ENCODE assay signal across 8 cellular contexts in the genomic region with DNA sequence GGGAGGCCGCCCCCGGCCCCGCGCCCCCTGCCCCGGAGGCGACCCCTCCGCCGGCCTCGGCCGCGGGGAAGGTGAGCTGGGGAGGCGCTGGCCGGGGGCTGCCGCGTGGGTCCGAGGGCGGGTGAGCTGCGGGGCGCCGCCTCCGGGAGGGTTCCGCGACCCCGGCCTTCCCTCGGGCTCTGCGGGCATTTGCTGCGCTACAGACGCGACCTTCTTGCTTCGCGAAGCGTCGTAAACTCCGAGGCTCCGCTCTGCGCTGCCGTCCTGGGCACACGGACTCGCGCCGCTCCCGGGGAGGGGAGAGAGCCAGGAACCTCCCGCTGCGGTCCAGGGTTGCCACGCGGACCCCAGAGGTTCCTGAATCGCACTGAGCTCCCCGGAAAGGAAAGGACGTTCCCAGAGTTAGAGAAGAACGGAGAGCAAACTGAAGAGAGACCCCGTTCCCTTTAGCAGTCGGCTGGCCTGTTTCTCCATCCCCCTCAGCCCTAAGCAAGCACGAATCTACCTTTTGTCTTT. TPM values are rescaled to one million over a fixed set of nuclear protein-coding genes. Genes with fewer than 3 reads are reported as not detected.
A peak's percentile ranks its signal among the peaks of the same experiment; 100 is the strongest.
DNase-seq lines count a peak whose midpoint lies in the region; ATAC-seq and TF ChIP-seq lines count a peak whose summit lies in the region.

No MANE protein-coding gene starts in this region.

- H3K4me2 ChIP-seq in skeletal muscle satellite cell (ENCODE audit: low read length) = peak overlapping the region; percentile 93

- peak; percentile 13 for ATAC-seq in HG03108 (IDR thresholded peaks at IDR 0.05; ENCODE audit: unreplicated experiment)
- ATAC-seq in WTC11 = peak; percentile 36
- peak; percentile 25 to 40 for ATAC-seq in left cardiac atrium

- H3K27me3 Mint-ChIP-seq in activated CD4-positive, alpha-beta T cell treated with anti-CD3 and anti-CD28 coated beads, Interleukin-2, amount 10 ng/mL, durations not matched to agents 24 days and 14 days = no peaks in the 10 kb centered on the region
- peaks cover 4% of the 10 kb centered on the region; the same call in 1 of the 2 replicates for H3K27me3 Mint-ChIP-seq in WTC11 (ENCODE audit: low read depth)

- intact Hi-C loops in activated CD4-positive, alpha-beta T cell treated with anti-CD3 and anti-CD28 coated beads, Interleukin-2, amount 10 ng/mL, durations not matched to agents 24 days and 14 days (cut with micrococcal nuclease) = loop anchor here (5.0 kb wide), 1 partner anchor 137 kb away; no protein-coding TSS in a partner anchor
- intact Hi-C loops in left cardiac atrium (cut with DNase I) = no loop called here

- no peaks in the 10 kb centered on the region for H3K9me3 Mint-ChIP-seq in activated CD4-positive, alpha-beta T cell treated with anti-CD3 and anti-CD28 coated beads, Interleukin-2, amount 10 ng/mL, durations not matched to agents 24 days and 14 days
- H3K9me3 Mint-ChIP-seq in WTC11 = no peaks in the 10 kb centered on the region

- H3K4me3 ChIP-seq in skeletal muscle satellite cell (ENCODE audit: low read length) = peak overlapping the region; percentile 93

- CTCF ChIA-PET in WTC11 (lab: Charles Lee) = interaction anchor here (1.0 to 3.1 kb wide), 5 partner anchors 9 to 200 kb away, joined by 3 to 17 read pairs (median 4); no protein-coding TSS in a partner anchor

- peak overlapping the region; percentile 98 for H3K4me3 Mint-ChIP-seq in activated CD4-positive, alpha-beta T cell treated with anti-CD3 and anti-CD28 coated beads, Interleukin-2, amount 10 ng/mL, durations not matched to agents 24 days and 14 days
- peak overlapping the region; percentile 76 for H3K4me3 Mint-ChIP-seq in WTC11

- no peaks in the 10 kb centered on the region for H3K9me3 ChIP-seq in skeletal muscle satellite cell (replicated peaks; ENCODE audit: low read length)

- TF ChIP-seq CTCF in WTC11 (IDR thresholded peaks at IDR 0.05) = no peak

- DNase-seq in activated CD4-positive, alpha-beta T cell treated with anti-CD3 and anti-CD28 coated beads, Interleukin-2, amount 10 ng/mL, durations not matched to agents 24 days and 14 days = no peak
- DNase-seq in activated CD4-positive, alpha-beta T cell treated with anti-CD3 and anti-CD28 coated beads, Interleukin-2, amount 50 U/mL, for 1 hour = no peak
- DNase-seq in WTC11 (ENCODE audit: low spot score) (no peak), left cardiac atrium (no peak), NCI-H1092 treated with DMSO at 0.1 percent for 48 hours (lab: John Stamatoyannopoulos, UW) (no peak), NCI-H2029 (lab: John Stamatoyannopoulos, UW) (no peak)

- H3K36me3 Mint-ChIP-seq in activated CD4-positive, alpha-beta T cell treated with anti-CD3 and anti-CD28 coated beads, Interleukin-2, amount 10 ng/mL, durations not matched to agents 24 days and 14 days (ENCODE audit: low read depth) = peaks cover 25% of the 10 kb centered on the region
- peaks cover 21% of the 10 kb centered on the region for H3K36me3 Mint-ChIP-seq in WTC11

- H3K9ac ChIP-seq in skeletal muscle satellite cell (ENCODE audit: low read depth, low read length) = peak overlapping the region; percentile 91

- peaks cover 27% of the 10 kb centered on the region for H3K4me1 ChIP-seq in skeletal muscle satellite cell (ENCODE audit: control insufficient read depth, insufficient read depth, low read length)

- no peaks in the 10 kb centered on the region for H3K27me3 ChIP-seq in skeletal muscle satellite cell (ENCODE audit: control insufficient read depth, insufficient read depth, low read length)

- peaks cover 32% of the 10 kb centered on the region for H3K4me1 Mint-ChIP-seq in activated CD4-positive, alpha-beta T cell treated with anti-CD3 and anti-CD28 coated beads, Interleukin-2, amount 10 ng/mL, durations not matched to agents 24 days and 14 days
- peaks cover 23% of the 10 kb centered on the region for H3K4me1 Mint-ChIP-seq in WTC11

- POLR2A ChIA-PET in WTC11 (lab: Charles Lee) = no interaction called here

- peaks cover 24% of the 10 kb centered on the region for H3K36me3 ChIP-seq in skeletal muscle satellite cell (ENCODE audit: insufficient read depth, low read length)

- H3K27ac Mint-ChIP-seq in activated CD4-positive, alpha-beta T cell treated with anti-CD3 and anti-CD28 coated beads, Interleukin-2, amount 10 ng/mL, durations not matched to agents 24 days and 14 days = peak overlapping the region; percentile 86
- 0 out of 2 replicates have a peak overlapping the region, but pooled peaks have one; percentile 10 for H3K27ac Mint-ChIP-seq in WTC11

TF ChIP-seq in WTC11, 78 proteins besides CTCF, POLR2A, EP300 and RAD21:
- 0 out of 2 replicates have a peak, but pooled peaks have one; percentile 1 for TF ChIP-seq FOXP1 (CRISPR knock-in tag; IDR thresholded peaks at IDR 0.05; ENCODE audit: borderline replicate concordance)
- TF ChIP-seq ZNF317 (CRISPR knock-in tag; IDR thresholded peaks at IDR 0.05; ENCODE audit: borderline replicate concordance, low read depth) = peak; percentile 5; the same call in 1 of the 2 replicates
- 0 out of 2 replicates have a peak, but pooled peaks have one; percentile 3 for TF ChIP-seq ZNF232 (CRISPR knock-in tag; IDR thresholded peaks at IDR 0.05)
- TF ChIP-seq NR3C1 (CRISPR knock-in tag; conservative IDR thresholded peaks at IDR 0.05; ENCODE audit: low read depth) = 0 out of 2 replicates have a peak, but pooled peaks have one; percentile 3
- no peak for TF ChIP-seq NFE2L1 (CRISPR knock-in tag; IDR thresholded peaks at IDR 0.05)
- TF ChIP-seq, protein P1, sequence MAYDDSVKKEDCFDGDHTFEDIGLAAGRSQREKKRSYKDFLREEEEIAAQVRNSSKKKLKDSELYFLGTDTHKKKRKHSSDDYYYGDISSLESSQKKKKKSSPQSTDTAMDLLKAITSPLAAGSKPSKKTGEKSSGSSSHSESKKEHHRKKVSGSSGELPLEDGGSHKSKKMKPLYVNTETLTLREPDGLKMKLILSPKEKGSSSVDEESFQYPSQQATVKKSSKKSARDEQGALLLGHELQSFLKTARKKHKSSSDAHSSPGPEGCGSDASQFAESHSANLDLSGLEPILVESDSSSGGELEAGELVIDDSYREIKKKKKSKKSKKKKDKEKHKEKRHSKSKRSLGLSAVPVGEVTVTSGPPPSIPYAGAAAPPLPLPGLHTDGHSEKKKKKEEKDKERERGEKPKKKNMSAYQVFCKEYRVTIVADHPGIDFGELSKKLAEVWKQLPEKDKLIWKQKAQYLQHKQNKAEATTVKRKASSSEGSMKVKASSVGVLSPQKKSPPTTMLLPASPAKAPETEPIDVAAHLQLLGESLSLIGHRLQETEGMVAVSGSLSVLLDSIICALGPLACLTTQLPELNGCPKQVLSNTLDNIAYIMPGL (CRISPR knock-in tag; IDR thresholded peaks at IDR 0.05) = no peak
- 0 out of 2 replicates have a peak, but pooled peaks have one; percentile 7 for TF ChIP-seq TP53 (CRISPR knock-in tag; IDR thresholded peaks at IDR 0.05)

RNA-seq across cellular contexts. Expression of gene SLX9, which starts 0.3 kb away (rescaled TPM):
- total RNA-seq in activated CD4-positive, alpha-beta T cell treated with anti-CD3 and anti-CD28 coated beads, Interleukin-2, amount 10 ng/mL, durations not matched to agents 24 days and 14 days = 74.6 and 80.8 TPM in 2 replicates
- 72.8 to 81.0 TPM (median 77.2 TPM) in 3 replicates for total RNA-seq in WTC11 (2021)
- 10 to 100 TPM; 26.1 to 28.6 TPM for total RNA-seq in left cardiac atrium
- total RNA-seq in skeletal muscle satellite cell (2012; rRNA removed) = 18.1 and 25.6 TPM in 2 replicates

RNA-seq across cellular contexts. Expression of gene ITGB2, which starts 19.5 kb away (rescaled TPM):
- 265 and 266 TPM in 2 replicates for total RNA-seq in activated CD4-positive, alpha-beta T cell treated with anti-CD3 and anti-CD28 coated beads, Interleukin-2, amount 10 ng/mL, durations not matched to agents 24 days and 14 days
- total RNA-seq in WTC11 (2021) (1.0 to 1.5 TPM (median 1.5 TPM) in 3 replicates), left cardiac atrium (10 to 100 TPM; 31.5 to 70.7 TPM)
- 1.7 TPM in 1 of 2 replicates, not detected in the other for total RNA-seq in skeletal muscle satellite cell (2012; rRNA removed)

Comparison
In these comparisons a context has a peak if more than half of its experiments do, and no peak if none do; other contexts are left out.
1. RNA of gene ITGB2, which starts 19.5 kb away (total RNA-seq): 265 to 266 TPM in activated CD4-positive, alpha-beta T cell treated with anti-CD3 and anti-CD28 coated beads, Interleukin-2, amount 10 ng/mL, durations not matched to agents 24 days and 14 days and 31.5 to 70.7 TPM in left cardiac atrium; 1.0 to 1.5 TPM in WTC11; every median in the first group is over 10 times any median in the second.
2. Peak in every context shown above with its lines, with median percentiles within 50 percentile points of each other: ATAC-seq.